1 cellular context compared by ENCODE assay signal in genomic region chr9:137028013-137028280, GRCh38.
TF ChIP-seq lines count a peak whose summit lies in the region.

ABCA2 (minus strand) TSS chr9:137028237; CDS start chr9:137028140, 97 bp downstream.

TF ChIP-seq in H1, 55 proteins besides CTCF, POLR2A, EP300 and RAD21 (continued from another document):
- TF ChIP-seq CTBP2 (IDR thresholded peaks at IDR 0.05; ENCODE audit: borderline replicate concordance, insufficient read depth, insufficient read length, low read length) = no peak
- TF ChIP-seq TEAD4 (IDR thresholded peaks at IDR 0.05; ENCODE audit: low read depth, low read length) = no peak
- no peak for TF ChIP-seq NRF1 (IDR thresholded peaks at IDR 0.05; ENCODE audit: low read depth, low read length)
- no peak for TF ChIP-seq HDAC6 (IDR thresholded peaks at IDR 0.05; ENCODE audit: low read depth, low read length)
- TF ChIP-seq NANOG (IDR thresholded peaks at IDR 0.05; ENCODE audit: insufficient read depth, low read depth, low read length, poor library complexity, severe bottlenecking) = no peak
- no peak for TF ChIP-seq CBX8 (IDR thresholded peaks at IDR 0.05; ENCODE audit: borderline replicate concordance, low read depth, low read length)
- TF ChIP-seq SP1 (IDR thresholded peaks at IDR 0.05; ENCODE audit: low read depth, low read length) = no peak
TF ChIP-seq in H1: peak in this region for 0.
